25 cellular contexts compared by ENCODE assay signal in genomic region chr11:65058012-65058411, GRCh38. TPM values are rescaled to one million over a fixed set of nuclear protein-coding genes. Genes with fewer than 3 reads are reported as not detected.
A peak's percentile ranks its signal among the peaks of the same experiment; 100 is the strongest.
DNase-seq lines count a peak whose midpoint lies in the region; ATAC-seq, FAIRE-seq and TF ChIP-seq lines count a peak whose summit lies in the region.
"Had no signal": no experiment of that assay in that cellular context is flagged by ENCODE, and none has a peak within 500 bp of the region (broad histone marks: within the 10 kb centered on the region; RNA-seq: fewer than 3 reads in every experiment).

No MANE protein-coding gene starts in this region.

- H2BK20ac ChIP-seq in H1 (ENCODE audit: low read length): no peak overlapping the region

- no peak overlapping the region for H3K27ac ChIP-seq in H1 (ENCODE audit: low read depth, low read length)
- H3K27ac ChIP-seq: KMS-11 had no signal

- 93% methylated on average over 11 of the region's 13 CpGs; no CpG with 5 or more reads in 1 of the 2 experiments for WGBS in H1 (ENCODE audit: extremely low coverage in 1 of 2, insufficient coverage in 1 of 2, insufficient read length in 1 of 2, insufficient replicate concordance in 2 of 2, low coverage in 1 of 2, low lambda C conversion rate in 2 of 2, missing lambda C conversion rate in 1 of 2), 2 experiments

- no peak overlapping the region for H2BK5ac ChIP-seq in H1 (ENCODE audit: low read depth, low read length)

- H3K36me3 ChIP-seq in H1 (ENCODE audit: control insufficient read depth in 2 of 4, insufficient read depth in 4 of 4, low read length in 3 of 4): no peaks in the 10 kb centered on the region

- no peaks in the 10 kb centered on the region for H3K79me1 ChIP-seq in H1 (ENCODE audit: low read depth, low read length)

- H3K9ac ChIP-seq in H1 (replicated peaks in 1 of 4; ENCODE audit: extremely low read depth in 1 of 4, low read depth in 3 of 4, low read length in 3 of 4): no peak overlapping the region
- H3K9ac ChIP-seq: KMS-11, SK-N-SH had no signal

- no peaks in the 10 kb centered on the region for H3K9me3 ChIP-seq in H1 (ENCODE audit: insufficient read depth in 2 of 2, low read depth in 1 of 2, low read length in 1 of 2)
- H3K9me3 ChIP-seq: SK-N-SH had no signal

- no peak overlapping the region for H2BK15ac ChIP-seq in H1 (ENCODE audit: low read length)

- ATAC-seq in GM19467 (IDR thresholded peaks at IDR 0.05; ENCODE audit: unreplicated experiment): no peak
- ATAC-seq: CD8-positive, alpha-beta T cell; HCT116 had no signal

- no peak for FAIRE-seq in H1 (lab: Jason Lieb, UNC)
- FAIRE-seq: D721Med, GM18507, HTR-8/SVneo had no signal

- POLR2A ChIA-PET in H1 (lab: Charles Lee; ENCODE audit: partially characterized antibody): interaction anchor here (0.7 to 3.4 kb wide), 4 partner anchors 10 to 25 kb away, joined by 3 to 16 read pairs (median 6); no protein-coding TSS in a partner anchor

- no peaks in the 10 kb centered on the region; a peak in 1 of 7 replicates for H3K27me3 ChIP-seq in H1 (replicated peaks in 1 of 4; ENCODE audit: control insufficient read depth in 3 of 4, extremely low read depth in 1 of 4, insufficient read depth in 3 of 4, low read length in 3 of 4)

- 0 out of 2 replicates have a peak overlapping the region, but pooled peaks have one; percentile 24 for H2AK5ac ChIP-seq in H1 (ENCODE audit: low read depth, low read length)

- peak; percentile 19 for DNase-seq in NCI-H2107 treated with DMSO at 0.1 percent for 48 hours (lab: John Stamatoyannopoulos, UW; ENCODE audit: unreplicated experiment)
- no peak for DNase-seq in NCI-H2107 (lab: John Stamatoyannopoulos, UW)
- DNase-seq in NCI-H2171 (lab: John Stamatoyannopoulos, UW): peak; percentile 17
- no peak for DNase-seq in H1 (ENCODE audit: low read depth in 1 of 2, low spot score in 2 of 2)
- DNase-seq in hippocampal formation (lab: John Stamatoyannopoulos, UW): no peak
- DNase-seq: 8988T; C1 segment of cervical spinal cord; CD8-positive, alpha-beta T cell; DMS53; GDM1; GOT3; IMR-90; NCI-H1092 treated with DMSO at 0.1 percent for 48 hours; NCI-H1694 treated with DMSO at 0.1 percent for 48 hours; NCI-H2081 treated with DMSO at 0.1 percent for 48 hours; NCI-H2227 treated with DMSO at 0.1 percent for 48 hours; NCI-H526 treated with DMSO at 0.1 percent for 48 hours; SIG-M5; SK-N-SH had no signal

- TF ChIP-seq POLR2A in H1 (IDR thresholded peaks at IDR 0.05; ENCODE audit: control extremely low read depth in 1 of 2, low read depth in 2 of 2, low read length in 2 of 2): no peak

- no peak overlapping the region for H3K23ac ChIP-seq in H1 (ENCODE audit: insufficient read length)

- H2BK12ac ChIP-seq in H1 (ENCODE audit: low read depth, low read length): no peak overlapping the region

- no peak overlapping the region for H3K4ac ChIP-seq in H1 (replicated peaks; ENCODE audit: insufficient read length, low read depth, low read length)

- no peak for TF ChIP-seq RAD21 in H1 (IDR thresholded peaks at IDR 0.05 in 1 of 2, conservative IDR thresholded peaks at IDR 0.05 in 1 of 2; ENCODE audit: low read depth in 2 of 2, low read length in 2 of 2)

- H4K5ac ChIP-seq in H1 (ENCODE audit: insufficient read length, low read depth, low read length): no peak overlapping the region

- no peak overlapping the region; the same call in 1 of the 2 replicates for H4K8ac ChIP-seq in H1 (ENCODE audit: extremely low read depth, insufficient read depth, low read length)

- no peaks in the 10 kb centered on the region for H3K79me2 ChIP-seq in H1 (ENCODE audit: control insufficient read depth in 1 of 2, insufficient read depth in 2 of 2, low read length in 2 of 2)

- H3K4me3 ChIP-seq in H1 (ENCODE audit: extremely low read depth in 1 of 4, insufficient read depth in 2 of 4, low read depth in 3 of 4, low read length in 4 of 4): no peak overlapping the region

- H4K20me1 ChIP-seq in H1 (replicated peaks in 1 of 2; ENCODE audit: control insufficient read depth in 1 of 2, insufficient read depth in 2 of 2, low read length in 2 of 2): no peaks in the 10 kb centered on the region

- TF ChIP-seq CTCF in H1 (IDR thresholded peaks at IDR 0.05; ENCODE audit: control extremely low read depth in 1 of 3, insufficient read depth in 1 of 3, low read depth in 1 of 3, low read length in 3 of 3): no peak

- H3K4me1 ChIP-seq in H1 (replicated peaks in 1 of 4; ENCODE audit: control insufficient read depth in 3 of 4, insufficient read depth in 4 of 4, low read length in 3 of 4): no peaks in the 10 kb centered on the region

- H3K18ac ChIP-seq in H1 (ENCODE audit: extremely low read depth, low read length): no peak overlapping the region

- H2AFZ ChIP-seq in H1 (ENCODE audit: low read length): no peak overlapping the region

- no peak overlapping the region for H3K14ac ChIP-seq in H1 (ENCODE audit: insufficient read length)

- no peak overlapping the region for H3K56ac ChIP-seq in H1 (replicated peaks; ENCODE audit: insufficient read length, low read depth, low read length)

- no peak overlapping the region for H4K91ac ChIP-seq in H1 (replicated peaks; ENCODE audit: insufficient read length, low read length)

- H2BK120ac ChIP-seq in H1 (replicated peaks; ENCODE audit: low read depth, low read length): no peak overlapping the region

- no peak overlapping the region for H3K4me2 ChIP-seq in H1 (ENCODE audit: insufficient read depth in 1 of 2, low read depth in 2 of 2, low read length in 2 of 2)
- H3K4me2 ChIP-seq: KMS-11, SK-N-SH had no signal

- H3K23me2 ChIP-seq in H1 (ENCODE audit: low read depth, low read length): no peaks in the 10 kb centered on the region

- CTCF ChIA-PET in H1 (lab: Charles Lee; ENCODE audit: partially characterized antibody): interaction anchor here (1.1 to 4.2 kb wide), 5 partner anchors 8 to 44 kb away, joined by 5 to 28 read pairs (median 6); partner anchors contain the start of gene ARL2

- TF ChIP-seq EP300 in H1 (IDR thresholded peaks at IDR 0.05; ENCODE audit: borderline replicate concordance in 1 of 2, low read depth in 2 of 2, low read length in 2 of 2): no peak

TF ChIP-seq in H1, 55 proteins besides CTCF, POLR2A, EP300 and RAD21 (continues in another document):
- TF ChIP-seq SUZ12 (IDR thresholded peaks at IDR 0.05; ENCODE audit: low read length): no peak
- TF ChIP-seq GTF2F1 (IDR thresholded peaks at IDR 0.05; ENCODE audit: borderline replicate concordance, low read depth, low read length): no peak
- no peak for TF ChIP-seq YY1 (IDR thresholded peaks at IDR 0.05; ENCODE audit: low read depth, low read length)
- no peak for TF ChIP-seq PHF8 (conservative IDR thresholded peaks at IDR 0.05; ENCODE audit: low read depth, low read length)

RNA-seq across cellular contexts. Expression of gene NAALADL1, which starts 0.3 kb away (rescaled TPM):
- total RNA-seq in H1 (2021; fragmentation: NEBNext Ultra II Directional; extraction: Animal tissue kit (Norgen Biotek cat#: 25700)): 7.5 and 8.1 TPM in 2 replicates
- polyA plus RNA-seq in H1 (2011; rRNA removed): 9.9 and 12.6 TPM in 2 replicates
- polyA plus RNA-seq in H1 (2011; cell fraction: cytosol; rRNA removed): 11.1 TPM
- polyA plus RNA-seq in H1 (2011; cell fraction: nucleus; rRNA removed): 29.3 TPM
- polyA plus RNA-seq in H1 (2012, experiment 1 of 2): 7.0 to 9.4 TPM (median 7.7 TPM) in 4 replicates
- 6.5 TPM for polyA plus RNA-seq in H1 (2012, experiment 2 of 2)
- 3.9 TPM for polyA plus RNA-seq in H1 (2013, experiment 1 of 2)
- polyA plus RNA-seq in H1 (2013, experiment 2 of 2): 3.5 TPM
- polyA minus RNA-seq in H1 (2011; rRNA and poly(A)+ RNA removed): 2.7 and 9.6 TPM in 2 replicates
- 2.8 TPM for polyA minus RNA-seq in H1 (2011; cell fraction: cytosol; rRNA and poly(A)+ RNA removed)
- 3.5 TPM for polyA minus RNA-seq in H1 (2011; cell fraction: nucleus; rRNA and poly(A)+ RNA removed)
- polyA plus RNA-seq: SK-N-SH had no signal

RNA-seq across cellular contexts. Expression of gene SAC3D1, which starts 17.0 kb away (rescaled TPM):
- total RNA-seq in H1 (2021; fragmentation: NEBNext Ultra II Directional; extraction: Animal tissue kit (Norgen Biotek cat#: 25700)): 19.4 and 23.3 TPM in 2 replicates
- polyA plus RNA-seq in H1 (2011; rRNA removed): 25.8 and 41.3 TPM in 2 replicates
- polyA plus RNA-seq in H1 (2011; cell fraction: cytosol; rRNA removed): 27.5 TPM
- 27.6 TPM for polyA plus RNA-seq in H1 (2011; cell fraction: nucleus; rRNA removed)
- polyA plus RNA-seq in H1 (2012, experiment 1 of 2): 10.1 to 20.1 TPM (median 18.5 TPM) in 4 replicates
- 13.0 TPM for polyA plus RNA-seq in H1 (2012, experiment 2 of 2)
- 16.0 TPM for polyA plus RNA-seq in H1 (2013, experiment 1 of 2)
- polyA plus RNA-seq in H1 (2013, experiment 2 of 2): 15.8 TPM
- 3.8 and 5.2 TPM in 2 replicates for polyA minus RNA-seq in H1 (2011; rRNA and poly(A)+ RNA removed)
- polyA minus RNA-seq in H1 (2011; cell fraction: cytosol; rRNA and poly(A)+ RNA removed): 14.0 TPM
- polyA minus RNA-seq in H1 (2011; cell fraction: nucleus; rRNA and poly(A)+ RNA removed): 11.7 TPM

RNA-seq across cellular contexts. Expression of gene CDCA5, which starts 25.8 kb away (rescaled TPM):
- 87.0 and 90.0 TPM in 2 replicates for total RNA-seq in H1 (2021; fragmentation: NEBNext Ultra II Directional; extraction: Animal tissue kit (Norgen Biotek cat#: 25700))
- polyA plus RNA-seq in H1 (2011; rRNA removed): 39.2 and 53.7 TPM in 2 replicates
- 60.2 TPM for polyA plus RNA-seq in H1 (2011; cell fraction: cytosol; rRNA removed)
- polyA plus RNA-seq in H1 (2011; cell fraction: nucleus; rRNA removed): 77.0 TPM
- polyA plus RNA-seq in H1 (2012, experiment 1 of 2): 76.4 to 81.1 TPM (median 78.9 TPM) in 4 replicates
- polyA plus RNA-seq in H1 (2012, experiment 2 of 2): 74.2 TPM
- 48.2 TPM for polyA plus RNA-seq in H1 (2013, experiment 1 of 2)
- 49.9 TPM for polyA plus RNA-seq in H1 (2013, experiment 2 of 2)
- polyA minus RNA-seq in H1 (2011; rRNA and poly(A)+ RNA removed): 35.7 and 48.7 TPM in 2 replicates
- polyA minus RNA-seq in H1 (2011; cell fraction: cytosol; rRNA and poly(A)+ RNA removed): 26.7 TPM
- 34.7 TPM for polyA minus RNA-seq in H1 (2011; cell fraction: nucleus; rRNA and poly(A)+ RNA removed)

RNA-seq across cellular contexts. Expression of gene ZFPL1, which starts 26.0 kb away (rescaled TPM):
- 21.4 and 21.5 TPM in 2 replicates for total RNA-seq in H1 (2021; fragmentation: NEBNext Ultra II Directional; extraction: Animal tissue kit (Norgen Biotek cat#: 25700))
- polyA plus RNA-seq in H1 (2011; rRNA removed): 76.8 and 103 TPM in 2 replicates
- 34.0 TPM for polyA plus RNA-seq in H1 (2011; cell fraction: cytosol; rRNA removed)
- 53.5 TPM for polyA plus RNA-seq in H1 (2011; cell fraction: nucleus; rRNA removed)
- polyA plus RNA-seq in H1 (2012, experiment 1 of 2): 18.1 to 31.4 TPM (median 28.3 TPM) in 4 replicates
- 36.8 TPM for polyA plus RNA-seq in H1 (2012, experiment 2 of 2)
- 29.6 TPM for polyA plus RNA-seq in H1 (2013, experiment 1 of 2)
- polyA plus RNA-seq in H1 (2013, experiment 2 of 2): 26.8 TPM
- 20.3 and 23.4 TPM in 2 replicates for polyA minus RNA-seq in H1 (2011; rRNA and poly(A)+ RNA removed)
- 13.9 TPM for polyA minus RNA-seq in H1 (2011; cell fraction: cytosol; rRNA and poly(A)+ RNA removed)
- 21.1 TPM for polyA minus RNA-seq in H1 (2011; cell fraction: nucleus; rRNA and poly(A)+ RNA removed)

RNA-seq across cellular contexts. Expression of gene SNX15, which starts 30.8 kb away (rescaled TPM):
- 18.3 and 19.6 TPM in 2 replicates for total RNA-seq in H1 (2021; fragmentation: NEBNext Ultra II Directional; extraction: Animal tissue kit (Norgen Biotek cat#: 25700))
- 13.0 and 20.2 TPM in 2 replicates for polyA plus RNA-seq in H1 (2011; rRNA removed)
- polyA plus RNA-seq in H1 (2011; cell fraction: cytosol; rRNA removed): 13.9 TPM
- 13.3 TPM for polyA plus RNA-seq in H1 (2011; cell fraction: nucleus; rRNA removed)
- polyA plus RNA-seq in H1 (2012, experiment 1 of 2): 0.94 to 19.7 TPM (median 15.7 TPM) in 4 replicates
- 17.1 TPM for polyA plus RNA-seq in H1 (2012, experiment 2 of 2)
- polyA plus RNA-seq in H1 (2013, experiment 1 of 2): 11.2 TPM
- 10.0 TPM for polyA plus RNA-seq in H1 (2013, experiment 2 of 2)
- polyA minus RNA-seq in H1 (2011; rRNA and poly(A)+ RNA removed): 5.2 and 10.9 TPM in 2 replicates
- 7.0 TPM for polyA minus RNA-seq in H1 (2011; cell fraction: cytosol; rRNA and poly(A)+ RNA removed)
- 9.8 TPM for polyA minus RNA-seq in H1 (2011; cell fraction: nucleus; rRNA and poly(A)+ RNA removed)

Comparison
In these comparisons a context has a peak if more than half of its experiments do, and no peak if none do; other contexts are left out.
1. DNase-seq: peak in NCI-H2107 treated with DMSO at 0.1 percent for 48 hours (single experiment) and NCI-H2171 (single experiment); none in NCI-H2107 (single experiment), H1 (0 of 2) and hippocampal formation (0 of 2).